22 cellular contexts compared by ENCODE assay signal in genomic region chr4:89998350-89999098, GRCh38.
DNase-seq lines count a peak whose midpoint lies in the region; ATAC-seq, FAIRE-seq and TF ChIP-seq lines count a peak whose summit lies in the region.
"Had no signal": no experiment of that assay in that cellular context is flagged by ENCODE, and none has a peak within 500 bp of the region (broad histone marks: within the 10 kb centered on the region; RNA-seq: fewer than 3 reads in every experiment).

No MANE protein-coding gene starts in this region.

- no peak for TF ChIP-seq POLR2A in H1 (IDR thresholded peaks at IDR 0.05; ENCODE audit: control extremely low read depth in 1 of 2, low read depth in 2 of 2, low read length in 2 of 2)
- no peak for TF ChIP-seq POLR2A in breast epithelium (IDR thresholded peaks at IDR 0.05)

- H3K4me1 ChIP-seq in H1 (replicated peaks in 1 of 4; ENCODE audit: control insufficient read depth in 3 of 4, insufficient read depth in 4 of 4, low read length in 3 of 4) (peaks cover 0 to 3% (median 0%) of the 10 kb centered on the region in 4 experiments; a peak in 2 of 7 replicates), small intestine (ENCODE audit: control insufficient read depth in 2 of 2, insufficient read depth in 1 of 2, low read depth in 1 of 2, low read length in 1 of 2) (peaks cover 3 to 9% of the 10 kb centered on the region in 2 donors), breast epithelium (no peaks in the 10 kb centered on the region)

- H3K27me3 ChIP-seq in H1 (replicated peaks in 1 of 4; ENCODE audit: control insufficient read depth in 3 of 4, extremely low read depth in 1 of 4, insufficient read depth in 3 of 4, low read length in 3 of 4) (no peaks in the 10 kb centered on the region), small intestine (ENCODE audit: control insufficient read depth in 2 of 2, insufficient read depth in 2 of 2, low read length in 2 of 2) (no peaks in the 10 kb centered on the region), breast epithelium (no peaks in the 10 kb centered on the region)

- H4K91ac ChIP-seq in H1 (replicated peaks; ENCODE audit: insufficient read length, low read length): no peak overlapping the region

- H3K4ac ChIP-seq in H1 (replicated peaks; ENCODE audit: insufficient read length, low read depth, low read length): no peak overlapping the region

- H3K4me3 ChIP-seq in H1 (ENCODE audit: extremely low read depth in 1 of 4, insufficient read depth in 2 of 4, low read depth in 3 of 4, low read length in 4 of 4) (no peak overlapping the region), small intestine (ENCODE audit: low read depth in 1 of 2, low read length in 2 of 2) (no peak overlapping the region), breast epithelium (no peak overlapping the region)
- H3K4me3 ChIP-seq: GM23248, thoracic aorta had no signal

- H3K27ac ChIP-seq in H1 (ENCODE audit: low read depth, low read length) (no peak overlapping the region), small intestine (ENCODE audit: low read depth in 1 of 2, low read length in 1 of 2) (no peak overlapping the region), breast epithelium (no peak overlapping the region)
- H3K27ac ChIP-seq: GM23248, thoracic aorta had no signal

- H3K56ac ChIP-seq in H1 (replicated peaks; ENCODE audit: insufficient read length, low read depth, low read length): no peak overlapping the region

- FAIRE-seq in H1 (lab: Jason Lieb, UNC) (peak; percentile 42), small intestine (lab: Jason Lieb, UNC) (no peak)
- FAIRE-seq: astrocyte, G401.6 had no signal

- TF ChIP-seq CTCF in H1 (IDR thresholded peaks at IDR 0.05; ENCODE audit: control extremely low read depth in 1 of 3, insufficient read depth in 1 of 3, low read depth in 1 of 3, low read length in 3 of 3) (no peak), breast epithelium (IDR thresholded peaks at IDR 0.05) (no peak)

- H4K5ac ChIP-seq in H1 (ENCODE audit: insufficient read length, low read depth, low read length): no peak overlapping the region

- WGBS in H1 (ENCODE audit: extremely low coverage in 1 of 2, insufficient coverage in 1 of 2, insufficient read length in 1 of 2, insufficient replicate concordance in 2 of 2, low coverage in 1 of 2, low lambda C conversion rate in 2 of 2, missing lambda C conversion rate in 1 of 2), 2 experiments: 84% methylated on average over 7 of the region's 7 CpGs; no CpG with 5 or more reads in 1 of the 2 experiments
- WGBS in small intestine, 3 donors: 57 to 69% (median 68%) methylated on average over 7 of the region's 7 CpGs

- H2BK15ac ChIP-seq in H1 (ENCODE audit: low read length): no peak overlapping the region

- peak; percentile 25 for ATAC-seq in Right ventricle myocardium superior (ENCODE audit: poor library complexity)
- ATAC-seq: activated T-cell treated with anti-CD3 and anti-CD28 coated beads, Interleukin-2, amount 50 U/mL, for 72 hours; effector memory CD8-positive, alpha-beta T cell; left colon; naive thymus-derived CD4-positive, alpha-beta T cell; stimulated activated naive B cell treated with anti-CD40 and anti-IgM and Interleukin-4, amounts not matched to agents 10 μg/mL and 1 μg/mL and 100 μg/mL, for 72 hours had no signal

- no peaks in the 10 kb centered on the region for H4K20me1 ChIP-seq in H1 (replicated peaks in 1 of 2; ENCODE audit: control insufficient read depth in 1 of 2, insufficient read depth in 2 of 2, low read length in 2 of 2)

- H3K36me3 ChIP-seq in H1 (ENCODE audit: control insufficient read depth in 2 of 4, insufficient read depth in 4 of 4, low read length in 3 of 4): no peaks in the 10 kb centered on the region
- H3K36me3 ChIP-seq in small intestine (ENCODE audit: control insufficient read depth in 2 of 2, insufficient read depth in 2 of 2, low read length in 2 of 2): no peaks in the 10 kb centered on the region
- H3K36me3 ChIP-seq in breast epithelium: no peaks in the 10 kb centered on the region
- H3K36me3 ChIP-seq: thoracic aorta had no signal

- no peak overlapping the region for H3K14ac ChIP-seq in H1 (ENCODE audit: insufficient read length)

- H2BK5ac ChIP-seq in H1 (ENCODE audit: low read depth, low read length): no peak overlapping the region

- H3K79me2 ChIP-seq in H1 (ENCODE audit: control insufficient read depth in 1 of 2, insufficient read depth in 2 of 2, low read length in 2 of 2): no peaks in the 10 kb centered on the region

- H3K79me1 ChIP-seq in H1 (ENCODE audit: low read depth, low read length): no peaks in the 10 kb centered on the region

- no peak overlapping the region for H3K4me2 ChIP-seq in H1 (ENCODE audit: insufficient read depth in 1 of 2, low read depth in 2 of 2, low read length in 2 of 2)

- H3K9ac ChIP-seq in H1 (replicated peaks in 1 of 4; ENCODE audit: extremely low read depth in 1 of 4, low read depth in 3 of 4, low read length in 3 of 4): no peak overlapping the region
- H3K9ac ChIP-seq: GM23248 had no signal

- intact Hi-C loops in Right ventricle myocardium superior (cut with DNase I) (no loop called here), cardiac septum (cut with DNase I) (no loop called here), breast epithelium (cut with DNase I; ENCODE audit: low total_unique reads) (no loop called here)

- CTCF ChIA-PET in H1 (lab: Charles Lee; ENCODE audit: partially characterized antibody): no interaction called here

- H2BK20ac ChIP-seq in H1 (ENCODE audit: low read length): no peak overlapping the region

- H2BK120ac ChIP-seq in H1 (replicated peaks; ENCODE audit: low read depth, low read length): no peak overlapping the region

- H3K18ac ChIP-seq in H1 (ENCODE audit: extremely low read depth, low read length): no peak overlapping the region

- DNase-seq in Right ventricle myocardium superior (no peak), cardiac septum (ENCODE audit: low spot score) (no peak), NCI-H2227 (lab: John Stamatoyannopoulos, UW; ENCODE audit: unreplicated experiment) (peak; percentile 94), H1 (ENCODE audit: low read depth in 1 of 2, low spot score in 2 of 2) (no peak), small intestine (peak; percentile 7), hypothalamus (lab: John Stamatoyannopoulos, UW) (no peak), breast epithelium (ENCODE audit: low spot score in 2 of 2) (no peak)
- no peak for DNase-seq in activated CD4-positive, alpha-beta T cell treated with anti-CD3 and anti-CD28 coated beads, Interleukin-2, amount 50 U/mL, for 1 hour
- DNase-seq: activated naive CD4-positive, alpha-beta T cell treated with anti-CD3 and anti-CD28 coated beads, Interleukin-2, amount 10 ng/mL, durations not matched to agents 7 days and 5 days; activated T-cell treated with anti-CD3 and anti-CD28 coated beads, Interleukin-2, amount 50 U/mL, for 72 hours; C1 segment of cervical spinal cord; effector memory CD8-positive, alpha-beta T cell; GM23248; KG1; left colon; naive thymus-derived CD4-positive, alpha-beta T cell; RPMI8226; stimulated activated CD4-positive, alpha-beta T cell treated with anti-CD3 and anti-CD28 coated beads, Interleukin-1b, Interleukin-23, amount 100 ng/mL, for 48 hours; stimulated activated naive B cell treated with anti-CD40 and anti-IgM and Interleukin-4, amounts not matched to agents 10 μg/mL and 1 μg/mL and 100 μg/mL, for 72 hours had no signal

- no peak overlapping the region for H2AFZ ChIP-seq in H1 (ENCODE audit: low read length)
- H2AFZ ChIP-seq: GM23248 had no signal

- H4K8ac ChIP-seq in H1 (ENCODE audit: extremely low read depth, insufficient read depth, low read length): no peak overlapping the region

- TF ChIP-seq EP300 in H1 (IDR thresholded peaks at IDR 0.05; ENCODE audit: borderline replicate concordance in 1 of 2, low read depth in 2 of 2, low read length in 2 of 2): no peak

- no peak overlapping the region for H2BK12ac ChIP-seq in H1 (ENCODE audit: low read depth, low read length)

- no peak overlapping the region for H2AK5ac ChIP-seq in H1 (ENCODE audit: low read depth, low read length)

- POLR2A ChIA-PET in H1 (lab: Charles Lee; ENCODE audit: partially characterized antibody): no interaction called here

- TF ChIP-seq RAD21 in H1 (IDR thresholded peaks at IDR 0.05 in 1 of 2, conservative IDR thresholded peaks at IDR 0.05 in 1 of 2; ENCODE audit: low read depth in 2 of 2, low read length in 2 of 2): peak; percentile 21 to 41

- no peaks in the 10 kb centered on the region for H3K9me3 ChIP-seq in H1 (ENCODE audit: insufficient read depth in 2 of 2, low read depth in 1 of 2, low read length in 1 of 2)
- H3K9me3 ChIP-seq in small intestine (ENCODE audit: control insufficient read depth, low read depth): no peaks in the 10 kb centered on the region
- H3K9me3 ChIP-seq in breast epithelium: no peaks in the 10 kb centered on the region
- H3K9me3 ChIP-seq: thoracic aorta had no signal

- no peak overlapping the region for H3K23ac ChIP-seq in H1 (ENCODE audit: insufficient read length)

- no peaks in the 10 kb centered on the region; the same call in 1 of the 2 replicates for H3K23me2 ChIP-seq in H1 (ENCODE audit: low read depth, low read length)

TF ChIP-seq in H1, 55 proteins besides CTCF, POLR2A, EP300 and RAD21:
- TF ChIP-seq BCL11A (IDR thresholded peaks at IDR 0.05; ENCODE audit: low read depth in 2 of 2, low read length in 2 of 2) (no peak), TAF1 (IDR thresholded peaks at IDR 0.05; ENCODE audit: low read depth, low read length) (no peak), KDM4A (IDR thresholded peaks at IDR 0.05; ENCODE audit: low read depth, low read length, severe bottlenecking) (no peak), MAX (IDR thresholded peaks at IDR 0.05) (no peak), GABPA (IDR thresholded peaks at IDR 0.05; ENCODE audit: borderline replicate concordance, insufficient read depth, low read length) (no peak), POU5F1 (IDR thresholded peaks at IDR 0.05; ENCODE audit: low read depth, low read length) (no peak), EZH2 (IDR thresholded peaks at IDR 0.05; ENCODE audit: low read depth, low read length, severe bottlenecking) (no peak), USF2 (IDR thresholded peaks at IDR 0.05; ENCODE audit: low read length) (no peak), HDAC6 (IDR thresholded peaks at IDR 0.05; ENCODE audit: low read depth, low read length) (no peak), CHD1 (IDR thresholded peaks at IDR 0.05; ENCODE audit: low read depth, low read length) (no peak)

Comparison
In these comparisons a context has a peak if more than half of its experiments do, and no peak if none do; other contexts are left out.
1. DNase-seq: peak in NCI-H2227 (single experiment) and small intestine (single experiment); none in Right ventricle myocardium superior (single experiment), cardiac septum (single experiment), H1 (0 of 2), activated CD4-positive, alpha-beta T cell treated with anti-CD3 and anti-CD28 coated beads, Interleukin-2, amount 50 U/mL, for 1 hour (single experiment), hypothalamus (0 of 51) and breast epithelium (0 of 2).